In genomic region chr7:139725077-139725476, GRCh38 we compare ENCODE assay signal across 8 cellular contexts. TPM values are rescaled to one million over a fixed set of nuclear protein-coding genes. Genes with fewer than 3 reads are reported as not detected.
A peak's percentile ranks its signal among the peaks of the same experiment; 100 is the strongest.
DNase-seq lines count a peak whose midpoint lies in the region; ATAC-seq, FAIRE-seq and TF ChIP-seq lines count a peak whose summit lies in the region.

No MANE protein-coding gene starts in this region.

- H3K4me1 ChIP-seq in CD8-positive, alpha-beta memory T cell (ENCODE audit: insufficient read depth, low read length), result peaks cover 29% of the 10 kb centered on the region

- CTCF ChIA-PET in CD8-positive, alpha-beta memory T cell (lab: Charles Lee), result no interaction called here

- H3K9me3 ChIP-seq in CD8-positive, alpha-beta memory T cell (ENCODE audit: low read length), result no peaks in the 10 kb centered on the region

- peak overlapping the region; percentile 39 for H3K4me3 Mint-ChIP-seq in stimulated activated memory B cell treated with anti-CD40 and anti-IgM and Interleukin-4, amounts not matched to agents 10 μg/mL and 1 μg/mL and 100 μg/mL, for 72 hours
- no peak overlapping the region for H3K4me3 Mint-ChIP-seq in CD8-positive, alpha-beta memory T cell
- H3K4me3 Mint-ChIP-seq in activated T-helper 17 cell treated with anti-CD3 and anti-CD28 coated beads, Interleukin-2, amount 50 U/mL, for 72 hours, result no peak overlapping the region

- FAIRE-seq in RCC 7860 (lab: Jason Lieb, UNC), result no peak

- H3K4me1 Mint-ChIP-seq in stimulated activated memory B cell treated with anti-CD40 and anti-IgM and Interleukin-4, amounts not matched to agents 10 μg/mL and 1 μg/mL and 100 μg/mL, for 72 hours, result peaks cover 44% of the 10 kb centered on the region
- H3K4me1 Mint-ChIP-seq in CD8-positive, alpha-beta memory T cell, result peaks cover 17 to 26% (median 20%) of the 10 kb centered on the region in 3 donors
- peaks cover 30% of the 10 kb centered on the region for H3K4me1 Mint-ChIP-seq in activated T-helper 17 cell treated with anti-CD3 and anti-CD28 coated beads, Interleukin-2, amount 50 U/mL, for 72 hours

- peak overlapping the region; percentile 87 for H3K27ac Mint-ChIP-seq in stimulated activated memory B cell treated with anti-CD40 and anti-IgM and Interleukin-4, amounts not matched to agents 10 μg/mL and 1 μg/mL and 100 μg/mL, for 72 hours
- no peak overlapping the region for H3K27ac Mint-ChIP-seq in CD8-positive, alpha-beta memory T cell
- H3K27ac Mint-ChIP-seq in activated T-helper 17 cell treated with anti-CD3 and anti-CD28 coated beads, Interleukin-2, amount 50 U/mL, for 72 hours, result no peak overlapping the region

- H3K27me3 ChIP-seq in CD8-positive, alpha-beta memory T cell (ENCODE audit: insufficient read depth, low read length, poor library complexity, severe bottlenecking), result no peaks in the 10 kb centered on the region

- no peaks in the 10 kb centered on the region for H3K9me3 Mint-ChIP-seq in stimulated activated memory B cell treated with anti-CD40 and anti-IgM and Interleukin-4, amounts not matched to agents 10 μg/mL and 1 μg/mL and 100 μg/mL, for 72 hours
- no peaks in the 10 kb centered on the region for H3K9me3 Mint-ChIP-seq in CD8-positive, alpha-beta memory T cell
- H3K9me3 Mint-ChIP-seq in activated T-helper 17 cell treated with anti-CD3 and anti-CD28 coated beads, Interleukin-2, amount 50 U/mL, for 72 hours, result no peaks in the 10 kb centered on the region

- no peak overlapping the region for H3K4me3 ChIP-seq in AG09309 (ENCODE audit: control insufficient read depth, low read depth, low read length)
- no peak overlapping the region for H3K4me3 ChIP-seq in astrocyte of the spinal cord (ENCODE audit: low read depth, low read length)
- H3K4me3 ChIP-seq in CD8-positive, alpha-beta memory T cell (ENCODE audit: low read length), result no peak overlapping the region

- in situ Hi-C loops in astrocyte of the spinal cord (cut with HindIII; ENCODE audit: low sequenced_read_pairs), result no loop called here

- DNase-seq in AG09309 (ENCODE audit: low read depth), result peak; percentile 50
- peak; percentile 90 for DNase-seq in astrocyte of the spinal cord (ENCODE audit: low read depth, low spot score)
- no peak for DNase-seq in RCC 7860 (ENCODE audit: low spot score)
- no peak for DNase-seq in CD8-positive, alpha-beta memory T cell

- ATAC-seq in GM19395 (IDR thresholded peaks at IDR 0.05; ENCODE audit: unreplicated experiment) (peak; percentile 68), HG03175 (IDR thresholded peaks at IDR 0.05; ENCODE audit: unreplicated experiment) (peak; percentile 90)
- peak; percentile 85 for ATAC-seq in stimulated activated memory B cell treated with anti-CD40 and anti-IgM and Interleukin-4, amounts not matched to agents 10 μg/mL and 1 μg/mL and 100 μg/mL, for 72 hours
- no peak for ATAC-seq in activated T-helper 17 cell treated with anti-CD3 and anti-CD28 coated beads, Interleukin-2, amount 50 U/mL, for 72 hours (replicated peaks)

- TF ChIP-seq CTCF in AG09309 (IDR thresholded peaks at IDR 0.05; ENCODE audit: control insufficient read depth, insufficient read depth, low read depth, low read length, missing control alignments), result no peak
- TF ChIP-seq CTCF in astrocyte of the spinal cord (IDR thresholded peaks at IDR 0.05; ENCODE audit: low read depth, low read length), result no peak

- H3K36me3 Mint-ChIP-seq in stimulated activated memory B cell treated with anti-CD40 and anti-IgM and Interleukin-4, amounts not matched to agents 10 μg/mL and 1 μg/mL and 100 μg/mL, for 72 hours, result peaks cover 22% of the 10 kb centered on the region
- H3K36me3 Mint-ChIP-seq in CD8-positive, alpha-beta memory T cell, result peaks cover 0 to 6% (median 2%) of the 10 kb centered on the region in 3 donors
- H3K36me3 Mint-ChIP-seq in activated T-helper 17 cell treated with anti-CD3 and anti-CD28 coated beads, Interleukin-2, amount 50 U/mL, for 72 hours (ENCODE audit: low read depth), result peaks cover 11% of the 10 kb centered on the region

- no peaks in the 10 kb centered on the region for H3K36me3 ChIP-seq in CD8-positive, alpha-beta memory T cell (ENCODE audit: insufficient read depth, low read length)

- no peak overlapping the region for H3K27ac ChIP-seq in CD8-positive, alpha-beta memory T cell (ENCODE audit: low read depth, low read length)

- H3K27me3 Mint-ChIP-seq in stimulated activated memory B cell treated with anti-CD40 and anti-IgM and Interleukin-4, amounts not matched to agents 10 μg/mL and 1 μg/mL and 100 μg/mL, for 72 hours, result no peaks in the 10 kb centered on the region
- no peaks in the 10 kb centered on the region for H3K27me3 Mint-ChIP-seq in CD8-positive, alpha-beta memory T cell
- no peaks in the 10 kb centered on the region for H3K27me3 Mint-ChIP-seq in activated T-helper 17 cell treated with anti-CD3 and anti-CD28 coated beads, Interleukin-2, amount 50 U/mL, for 72 hours

- POLR2A ChIA-PET in CD8-positive, alpha-beta memory T cell (lab: Charles Lee), result no interaction called here

RNA-seq across cellular contexts. Expression of gene HIPK2, which starts 52.7 kb away (rescaled TPM):
- total RNA-seq in CD8-positive, alpha-beta memory T cell, result 10 to 100 TPM; 21.2 to 22.7 TPM
- 1.7 TPM for polyA plus RNA-seq in CD8-positive, alpha-beta memory T cell
- 10 to 100 TPM; 44.2 to 46.9 TPM for total RNA-seq in activated T-helper 17 cell treated with anti-CD3 and anti-CD28 coated beads, Interleukin-2, amount 50 U/mL, for 72 hours

Comparison
In these comparisons a context has a peak if more than half of its experiments do, and no peak if none do; other contexts are left out.
1. DNase-seq: peak in AG09309 (single experiment) and astrocyte of the spinal cord (single experiment); none in RCC 7860 (single experiment) and CD8-positive, alpha-beta memory T cell (0 of 5).